ENCODE assay signal across 8 cellular contexts in genomic region chr14:103393687-103394626, GRCh38. TPM values are rescaled to one million over a fixed set of nuclear protein-coding genes. Genes with fewer than 3 reads are reported as not detected.
DNase-seq lines count a peak whose midpoint lies in the region; ATAC-seq and TF ChIP-seq lines count a peak whose summit lies in the region.

No MANE protein-coding gene starts in this region.

- H3K9me3 ChIP-seq in CD8-positive, alpha-beta memory T cell (ENCODE audit: low read length): no peaks in the 10 kb centered on the region
- no peaks in the 10 kb centered on the region for H3K9me3 ChIP-seq in right cardiac atrium (ENCODE audit: control insufficient read depth, low read length)
- no peaks in the 10 kb centered on the region for H3K9me3 ChIP-seq in subcutaneous abdominal adipose tissue (ENCODE audit: control insufficient read depth in 5 of 5, low read length in 5 of 5)

- no peak overlapping the region for H3K27ac ChIP-seq in CD8-positive, alpha-beta memory T cell (ENCODE audit: low read depth, low read length)
- H3K27ac ChIP-seq in right cardiac atrium (ENCODE audit: low read length) (peak overlapping the region; percentile 68), subcutaneous abdominal adipose tissue (ENCODE audit: low read depth, low read length) (peak overlapping the region; percentile 63)

- H3K36me3 ChIP-seq in CD8-positive, alpha-beta memory T cell (ENCODE audit: insufficient read depth, low read length): no peaks in the 10 kb centered on the region
- H3K36me3 ChIP-seq in subcutaneous abdominal adipose tissue (ENCODE audit: control insufficient read depth in 5 of 5, insufficient read depth in 5 of 5, low read length in 5 of 5): no peaks in the 10 kb centered on the region

- intact Hi-C loops in right cardiac atrium (cut with DNase I): loop anchor here in 3 of 4 donors (10.0 kb wide), 3 partner anchors 51 to 679 kb away; no protein-coding TSS in a partner anchor
- intact Hi-C loops in activated CD4-positive, alpha-beta memory T cell treated with anti-CD3 and anti-CD28 coated beads for 36 hours (cut with micrococcal nuclease): loop anchor here (1.0 kb wide), 1 partner anchor 9 kb away; the partner anchor contains the start of gene MARK3

- peak overlapping the region in 6 of 7 donors; percentile 1 to 60 (median 35) for H3K4me3 Mint-ChIP-seq in CD8-positive, alpha-beta memory T cell
- no peak overlapping the region for H3K4me3 Mint-ChIP-seq in activated CD8-positive, alpha-beta T cell treated with anti-CD3 and anti-CD28 coated beads, Interleukin-2, amount 10 ng/mL, durations not matched to agents 7 days and 5 days
- no peak overlapping the region for H3K4me3 Mint-ChIP-seq in stimulated activated effector memory CD8-positive, alpha-beta T cell treated with anti-CD3 and anti-CD28 coated beads, Interleukin-12 subunit alpha, Interleukin-12 subunit beta, amount 100 ng/mL, for 72 hours
- no peak overlapping the region for H3K4me3 Mint-ChIP-seq in activated CD4-positive, alpha-beta memory T cell treated with anti-CD3 and anti-CD28 coated beads for 36 hours

- CTCF ChIA-PET in CD8-positive, alpha-beta memory T cell (lab: Charles Lee): interaction anchor here (0.9 to 5.9 kb wide), 7 partner anchors 9 to 99 kb away, joined by 3 to 51 read pairs (median 4); partner anchors contain the start of genes EIF5 and MARK3
- CTCF ChIA-PET in activated CD8-positive, alpha-beta T cell treated with anti-CD3 and anti-CD28 coated beads, Interleukin-2, amount 10 ng/mL, durations not matched to agents 7 days and 5 days (lab: Charles Lee): interaction anchor here (0.6 to 5.3 kb wide), 19 partner anchors 10 to 215 kb away, joined by 3 to 55 read pairs (median 3); partner anchors contain the start of gene EIF5
- CTCF ChIA-PET in activated CD4-positive, alpha-beta memory T cell treated with anti-CD3 and anti-CD28 coated beads for 36 hours (lab: Charles Lee): interaction anchor here (0.5 to 7.8 kb wide), 18 partner anchors 10 to 441 kb away, joined by 3 to 101 read pairs (median 4); no protein-coding TSS in a partner anchor

- ATAC-seq in activated CD8-positive, alpha-beta T cell treated with anti-CD3 and anti-CD28 coated beads, Interleukin-2, amount 10 ng/mL, durations not matched to agents 7 days and 5 days: peak; percentile 60
- ATAC-seq in right cardiac atrium (peak; percentile 15 to 38), HG03469 (IDR thresholded peaks at IDR 0.05; ENCODE audit: unreplicated experiment) (no peak)
- no peak for ATAC-seq in stimulated activated effector memory CD8-positive, alpha-beta T cell treated with anti-CD3 and anti-CD28 coated beads, Interleukin-12 subunit alpha, Interleukin-12 subunit beta, amount 100 ng/mL, for 72 hours

- H3K36me3 Mint-ChIP-seq in CD8-positive, alpha-beta memory T cell: peaks cover 0 to 3% (median 3%) of the 10 kb centered on the region in 3 donors
- H3K36me3 Mint-ChIP-seq in activated CD8-positive, alpha-beta T cell treated with anti-CD3 and anti-CD28 coated beads, Interleukin-2, amount 10 ng/mL, durations not matched to agents 7 days and 5 days (ENCODE audit: low read depth): peaks cover 6% of the 10 kb centered on the region
- H3K36me3 Mint-ChIP-seq in stimulated activated effector memory CD8-positive, alpha-beta T cell treated with anti-CD3 and anti-CD28 coated beads, Interleukin-12 subunit alpha, Interleukin-12 subunit beta, amount 100 ng/mL, for 72 hours: peaks cover under 1% of the 10 kb centered on the region
- H3K36me3 Mint-ChIP-seq in activated CD4-positive, alpha-beta memory T cell treated with anti-CD3 and anti-CD28 coated beads for 36 hours: peaks cover 3% of the 10 kb centered on the region

- H3K4me1 Mint-ChIP-seq in CD8-positive, alpha-beta memory T cell: peaks cover 63 to 88% (median 77%) of the 10 kb centered on the region in 3 donors
- H3K4me1 Mint-ChIP-seq in activated CD8-positive, alpha-beta T cell treated with anti-CD3 and anti-CD28 coated beads, Interleukin-2, amount 10 ng/mL, durations not matched to agents 7 days and 5 days (ENCODE audit: low read depth): peaks cover 53% of the 10 kb centered on the region
- H3K4me1 Mint-ChIP-seq in stimulated activated effector memory CD8-positive, alpha-beta T cell treated with anti-CD3 and anti-CD28 coated beads, Interleukin-12 subunit alpha, Interleukin-12 subunit beta, amount 100 ng/mL, for 72 hours: peaks cover 44% of the 10 kb centered on the region
- peaks cover 63% of the 10 kb centered on the region for H3K4me1 Mint-ChIP-seq in activated CD4-positive, alpha-beta memory T cell treated with anti-CD3 and anti-CD28 coated beads for 36 hours (ENCODE audit: low read depth)

- H3K4me1 ChIP-seq in CD8-positive, alpha-beta memory T cell (ENCODE audit: insufficient read depth, low read length): peaks cover 57% of the 10 kb centered on the region
- H3K4me1 ChIP-seq in right cardiac atrium (ENCODE audit: control insufficient read depth, insufficient read depth, low read length): peaks cover 16% of the 10 kb centered on the region
- peaks cover 0 to 58% (median 48%) of the 10 kb centered on the region in 5 donors for H3K4me1 ChIP-seq in subcutaneous abdominal adipose tissue (ENCODE audit: control insufficient read depth in 5 of 5, insufficient read depth in 5 of 5, low read length in 5 of 5)

- no peak overlapping the region for H3K4me3 ChIP-seq in CD8-positive, alpha-beta memory T cell (ENCODE audit: low read length)
- H3K4me3 ChIP-seq in HFF-Myc (replicated peaks; ENCODE audit: low read depth, low read length) (no peak overlapping the region), right cardiac atrium (ENCODE audit: low read length) (no peak overlapping the region), subcutaneous abdominal adipose tissue (ENCODE audit: low read depth in 1 of 5, low read length in 5 of 5) (no peak overlapping the region)

- WGBS in right cardiac atrium: 36% methylated on average over 9 of the region's 9 CpGs

- DNase-seq in CD8-positive, alpha-beta memory T cell: peak in 1 of 5 donors; percentile 23
- DNase-seq in HFF-Myc (ENCODE audit: extremely low read depth, low read depth) (no peak), right cardiac atrium (peak in 1 of 3 donors; percentile 59)
- DNase-seq in activated CD8-positive, alpha-beta T cell treated with anti-CD3 and anti-CD28 coated beads, Interleukin-2, amount 10 ng/mL, durations not matched to agents 7 days and 5 days: no peak
- DNase-seq in stimulated activated effector memory CD8-positive, alpha-beta T cell treated with anti-CD3 and anti-CD28 coated beads, Interleukin-12 subunit alpha, Interleukin-12 subunit beta, amount 100 ng/mL, for 72 hours (ENCODE audit: low spot score in 2 of 2): no peak
- no peak for DNase-seq in activated CD4-positive, alpha-beta memory T cell treated with anti-CD3 and anti-CD28 coated beads for 36 hours

- POLR2A ChIA-PET in CD8-positive, alpha-beta memory T cell (lab: Charles Lee): interaction anchor here (1.1 kb wide), 1 partner anchor 22 kb away, joined by 3 read pairs; no protein-coding TSS in a partner anchor
- POLR2A ChIA-PET in activated CD8-positive, alpha-beta T cell treated with anti-CD3 and anti-CD28 coated beads, Interleukin-2, amount 10 ng/mL, durations not matched to agents 7 days and 5 days (lab: Charles Lee): interaction anchor here (0.7 to 1.5 kb wide), 2 partner anchors 8 to 236 kb away, joined by 3 to 4 read pairs; no protein-coding TSS in a partner anchor
- POLR2A ChIA-PET in activated CD4-positive, alpha-beta memory T cell treated with anti-CD3 and anti-CD28 coated beads for 36 hours (lab: Charles Lee): no interaction called here

- H3K27me3 Mint-ChIP-seq in CD8-positive, alpha-beta memory T cell: no peaks in the 10 kb centered on the region
- no peaks in the 10 kb centered on the region for H3K27me3 Mint-ChIP-seq in activated CD8-positive, alpha-beta T cell treated with anti-CD3 and anti-CD28 coated beads, Interleukin-2, amount 10 ng/mL, durations not matched to agents 7 days and 5 days (ENCODE audit: low read depth)
- H3K27me3 Mint-ChIP-seq in activated CD4-positive, alpha-beta memory T cell treated with anti-CD3 and anti-CD28 coated beads for 36 hours: no peaks in the 10 kb centered on the region

- TF ChIP-seq CTCF in HFF-Myc (IDR thresholded peaks at IDR 0.05; ENCODE audit: low read depth, low read length, missing control alignments): peak; percentile 61

- H3K9me3 Mint-ChIP-seq in CD8-positive, alpha-beta memory T cell: no peaks in the 10 kb centered on the region
- no peaks in the 10 kb centered on the region for H3K9me3 Mint-ChIP-seq in activated CD8-positive, alpha-beta T cell treated with anti-CD3 and anti-CD28 coated beads, Interleukin-2, amount 10 ng/mL, durations not matched to agents 7 days and 5 days (ENCODE audit: insufficient read depth)
- no peaks in the 10 kb centered on the region for H3K9me3 Mint-ChIP-seq in stimulated activated effector memory CD8-positive, alpha-beta T cell treated with anti-CD3 and anti-CD28 coated beads, Interleukin-12 subunit alpha, Interleukin-12 subunit beta, amount 100 ng/mL, for 72 hours
- H3K9me3 Mint-ChIP-seq in activated CD4-positive, alpha-beta memory T cell treated with anti-CD3 and anti-CD28 coated beads for 36 hours: no peaks in the 10 kb centered on the region

- H3K27me3 ChIP-seq in CD8-positive, alpha-beta memory T cell (ENCODE audit: insufficient read depth, low read length, poor library complexity, severe bottlenecking): no peaks in the 10 kb centered on the region
- H3K27me3 ChIP-seq in right cardiac atrium (ENCODE audit: control insufficient read depth, insufficient read depth) (no peaks in the 10 kb centered on the region), subcutaneous abdominal adipose tissue (ENCODE audit: control insufficient read depth in 5 of 5, insufficient read depth in 4 of 5, low read length in 5 of 5) (no peaks in the 10 kb centered on the region)

- H3K27ac Mint-ChIP-seq in CD8-positive, alpha-beta memory T cell: peak overlapping the region; percentile 4 to 79 (median 50)
- H3K27ac Mint-ChIP-seq in activated CD8-positive, alpha-beta T cell treated with anti-CD3 and anti-CD28 coated beads, Interleukin-2, amount 10 ng/mL, durations not matched to agents 7 days and 5 days: peak overlapping the region; percentile 23
- H3K27ac Mint-ChIP-seq in stimulated activated effector memory CD8-positive, alpha-beta T cell treated with anti-CD3 and anti-CD28 coated beads, Interleukin-12 subunit alpha, Interleukin-12 subunit beta, amount 100 ng/mL, for 72 hours: no peak overlapping the region
- no peak overlapping the region for H3K27ac Mint-ChIP-seq in activated CD4-positive, alpha-beta memory T cell treated with anti-CD3 and anti-CD28 coated beads for 36 hours

- H3K9ac ChIP-seq in subcutaneous abdominal adipose tissue (ENCODE audit: low read length in 5 of 5): no peak overlapping the region

RNA-seq across cellular contexts. Expression of gene MARK3, which starts 8.7 kb away (rescaled TPM):
- 10 to 100 TPM; 91.9 to 92.7 TPM for total RNA-seq in CD8-positive, alpha-beta memory T cell
- 45.7 TPM for polyA plus RNA-seq in CD8-positive, alpha-beta memory T cell
- 10 to 100 TPM; 76.8 to 86.7 TPM for total RNA-seq in activated CD8-positive, alpha-beta T cell treated with anti-CD3 and anti-CD28 coated beads, Interleukin-2, amount 10 ng/mL, durations not matched to agents 7 days and 5 days
- 100 to 1,000 TPM in 1 of 4 donors, 10 to 100 TPM in 3; 85.6 to 105 (median 96.0) TPM for total RNA-seq in right cardiac atrium
- polyA plus RNA-seq in right cardiac atrium: 79.4 TPM
- total RNA-seq in activated CD4-positive, alpha-beta memory T cell treated with anti-CD3 and anti-CD28 coated beads for 36 hours: 10 to 100 TPM; 63.4 to 69.1 TPM

RNA-seq across cellular contexts. Expression of gene EIF5, which starts 59.9 kb away (rescaled TPM):
- total RNA-seq in CD8-positive, alpha-beta memory T cell: 100 to 1,000 TPM; 394 to 409 TPM
- 312 TPM for polyA plus RNA-seq in CD8-positive, alpha-beta memory T cell
- 100 to 1,000 TPM; 240 to 241 TPM for total RNA-seq in activated CD8-positive, alpha-beta T cell treated with anti-CD3 and anti-CD28 coated beads, Interleukin-2, amount 10 ng/mL, durations not matched to agents 7 days and 5 days
- total RNA-seq in right cardiac atrium: 100 to 1,000 TPM; 224 to 275 (median 253) TPM
- 77.4 TPM for polyA plus RNA-seq in right cardiac atrium
- 100 to 1,000 TPM; 192 to 196 TPM for total RNA-seq in activated CD4-positive, alpha-beta memory T cell treated with anti-CD3 and anti-CD28 coated beads for 36 hours

Comparison
In these comparisons a context has a peak if more than half of its experiments do, and no peak if none do; other contexts are left out.
1. H3K27ac Mint-ChIP-seq: peak in CD8-positive, alpha-beta memory T cell (8 of 8) and activated CD8-positive, alpha-beta T cell treated with anti-CD3 and anti-CD28 coated beads, Interleukin-2, amount 10 ng/mL, durations not matched to agents 7 days and 5 days (single experiment); none in stimulated activated effector memory CD8-positive, alpha-beta T cell treated with anti-CD3 and anti-CD28 coated beads, Interleukin-12 subunit alpha, Interleukin-12 subunit beta, amount 100 ng/mL, for 72 hours (single experiment) and activated CD4-positive, alpha-beta memory T cell treated with anti-CD3 and anti-CD28 coated beads for 36 hours (single experiment).
2. H3K4me3 Mint-ChIP-seq: peak in CD8-positive, alpha-beta memory T cell (6 of 7); none in activated CD8-positive, alpha-beta T cell treated with anti-CD3 and anti-CD28 coated beads, Interleukin-2, amount 10 ng/mL, durations not matched to agents 7 days and 5 days (single experiment), stimulated activated effector memory CD8-positive, alpha-beta T cell treated with anti-CD3 and anti-CD28 coated beads, Interleukin-12 subunit alpha, Interleukin-12 subunit beta, amount 100 ng/mL, for 72 hours (single experiment) and activated CD4-positive, alpha-beta memory T cell treated with anti-CD3 and anti-CD28 coated beads for 36 hours (single experiment).
3. ATAC-seq: peak in activated CD8-positive, alpha-beta T cell treated with anti-CD3 and anti-CD28 coated beads, Interleukin-2, amount 10 ng/mL, durations not matched to agents 7 days and 5 days (single experiment) and right cardiac atrium (2 of 2); none in stimulated activated effector memory CD8-positive, alpha-beta T cell treated with anti-CD3 and anti-CD28 coated beads, Interleukin-12 subunit alpha, Interleukin-12 subunit beta, amount 100 ng/mL, for 72 hours (single experiment) and HG03469 (single experiment).